In the genomic region with DNA sequence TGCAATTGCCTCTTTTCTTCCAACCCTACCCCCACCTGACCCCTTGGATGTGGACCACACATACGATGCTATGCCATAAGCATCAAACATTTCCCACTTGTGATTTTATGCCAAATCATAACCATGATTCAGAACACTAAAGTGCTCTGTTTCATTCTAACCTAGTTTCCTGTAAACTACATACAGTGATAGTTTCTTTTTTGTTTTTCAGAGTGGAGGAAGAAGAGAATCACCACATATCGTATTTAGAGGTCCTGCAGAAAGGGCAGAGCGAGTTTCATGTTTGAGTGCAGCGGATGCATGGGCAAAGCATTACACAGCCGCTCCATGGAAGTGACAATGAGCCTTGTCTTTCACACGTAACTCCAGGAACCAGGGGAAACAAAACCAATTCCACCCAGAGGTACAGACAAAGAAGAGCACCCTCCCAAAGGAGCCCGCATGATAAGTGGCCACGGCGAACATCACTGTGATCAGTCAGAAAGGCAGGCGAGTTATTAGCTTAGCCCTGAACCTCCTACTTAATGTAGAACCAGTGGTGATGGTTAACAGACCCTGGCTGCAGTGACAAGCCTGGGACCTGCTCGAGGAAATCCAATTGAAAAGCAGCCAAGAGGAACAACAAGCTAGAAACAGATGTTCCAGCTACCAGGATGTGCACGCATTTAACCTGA, we compare ENCODE assay signal across 9 cellular contexts.
DNase-seq lines count a peak whose midpoint lies in the region; ATAC-seq and TF ChIP-seq lines count a peak whose summit lies in the region.
"Had no signal": no experiment of that assay in that cellular context is flagged by ENCODE, and none has a peak within 500 bp of the region (broad histone marks: within the 10 kb centered on the region; RNA-seq: fewer than 3 reads in every experiment).

No MANE protein-coding gene starts in this region.

- H3K9me3 Mint-ChIP-seq in memory B cell (no peaks in the 10 kb centered on the region), H9 (no peaks in the 10 kb centered on the region)

- H4K91ac ChIP-seq in H9 (ENCODE audit: insufficient read length, low read depth, low read length): no peak overlapping the region

- H4K5ac ChIP-seq in H9 (ENCODE audit: insufficient read length, low read depth, low read length): no peak overlapping the region

- no peaks in the 10 kb centered on the region for H3K27me3 ChIP-seq in H9 (ENCODE audit: insufficient read depth, low read length)

- no peak overlapping the region for H2BK5ac ChIP-seq in H9 (ENCODE audit: insufficient read length, low read length)

- peak; percentile 35 for DNase-seq in DMS 273 (lab: John Stamatoyannopoulos, UW; ENCODE audit: unreplicated experiment)
- DNase-seq in DMS 273 treated with DMSO at 0.1 percent for 48 hours (lab: John Stamatoyannopoulos, UW): no peak
- DNase-seq in NCI-H2171 treated with DMSO at 0.1 percent for 48 hours (lab: John Stamatoyannopoulos, UW): peak; percentile 51
- no peak for DNase-seq in memory B cell (ENCODE audit: low spot score in 2 of 2)
- DNase-seq in H9: no peak
- no peak for DNase-seq in DMS153 (lab: John Stamatoyannopoulos, UW)
- no peak for DNase-seq in Right ventricle myocardium inferior (ENCODE audit: missing footprints)

- H3K4me1 ChIP-seq in H9 (ENCODE audit: insufficient read depth, low read length): no peaks in the 10 kb centered on the region; the same call in 1 of the 2 replicates

- H3K18ac ChIP-seq in H9 (ENCODE audit: insufficient read length, low read depth, low read length): no peak overlapping the region

- no peaks in the 10 kb centered on the region for H3K36me3 Mint-ChIP-seq in memory B cell
- H3K36me3 Mint-ChIP-seq in H9 (ENCODE audit: insufficient read depth in 1 of 3, low read depth in 3 of 3): peaks cover 5 to 34% (median 28%) of the 10 kb centered on the region in 3 experiments; a peak in 6 of 7 replicates

- no peak overlapping the region for H3T11ph ChIP-seq in H9 (ENCODE audit: low read length)

- H3K79me2 ChIP-seq in H9 (ENCODE audit: insufficient read depth, low read length): no peaks in the 10 kb centered on the region; the same call in 1 of the 2 replicates

- H3K9ac ChIP-seq in H9 (ENCODE audit: extremely low read depth, insufficient read length, low read length): no peak overlapping the region

- no peak overlapping the region for H3K27ac ChIP-seq in H9 (ENCODE audit: insufficient read length, low read depth, low read length)
- H3K27ac ChIP-seq: 22Rv1 had no signal

- no CpG with 5 or more reads among the region's 12 CpGs for WGBS in H9 (ENCODE audit: extremely low coverage, insufficient read length, low lambda C conversion rate)

- no peak overlapping the region for H2BK120ac ChIP-seq in H9 (ENCODE audit: low read depth, low read length, poor library complexity, severe bottlenecking)

- H2AFZ ChIP-seq in H9 (ENCODE audit: low read length): no peak overlapping the region

- H4K8ac ChIP-seq in H9 (replicated peaks; ENCODE audit: insufficient read length, low read depth, low read length): no peak overlapping the region

- H3K4me3 Mint-ChIP-seq in memory B cell (peak overlapping the region; percentile 64), H9 (no peak overlapping the region)

- H2AK5ac ChIP-seq in H9 (ENCODE audit: insufficient read length, low read length): no peak overlapping the region

- H3K9me3 ChIP-seq in H9 (ENCODE audit: control insufficient read depth, low read depth, low read length): no peaks in the 10 kb centered on the region

- H3K4ac ChIP-seq in H9 (ENCODE audit: low read depth, low read length): no peak overlapping the region

- no peak overlapping the region for H2BK15ac ChIP-seq in H9 (ENCODE audit: low read depth, low read length)

- no peak overlapping the region for H3K27ac Mint-ChIP-seq in memory B cell
- H3K27ac Mint-ChIP-seq in H9: no peak overlapping the region

- no peak overlapping the region for H3K56ac ChIP-seq in H9 (ENCODE audit: insufficient read length, low read depth, low read length)

- no peak overlapping the region for H3K23ac ChIP-seq in H9 (ENCODE audit: insufficient read length, low read depth, low read length)

- no peak overlapping the region for H2BK12ac ChIP-seq in H9 (ENCODE audit: insufficient read length, low read depth, low read length)

- no peak for TF ChIP-seq CTCF in H9 (conservative IDR thresholded peaks at IDR 0.05)

- no peak overlapping the region for H3K14ac ChIP-seq in H9 (ENCODE audit: insufficient read depth, low read length)

- H3K27me3 Mint-ChIP-seq in memory B cell (peaks cover 11% of the 10 kb centered on the region), H9 (ENCODE audit: low read depth) (no peaks in the 10 kb centered on the region)

- H4K20me1 ChIP-seq in H9 (ENCODE audit: control insufficient read depth, insufficient read depth, insufficient read length): no peaks in the 10 kb centered on the region

- H2BK20ac ChIP-seq in H9 (ENCODE audit: low read depth, low read length, poor library complexity, severe bottlenecking): no peak overlapping the region

- no peaks in the 10 kb centered on the region for H3K23me2 ChIP-seq in H9 (ENCODE audit: insufficient read length, low read depth, low read length, poor library complexity, severe bottlenecking)

- peak; percentile 77 for ATAC-seq in GM21737 (IDR thresholded peaks at IDR 0.05; ENCODE audit: unreplicated experiment)
- ATAC-seq in memory B cell (ENCODE audit: low read depth): peak; percentile 37
- no peak for ATAC-seq in Right ventricle myocardium inferior

- intact Hi-C loops in Right ventricle myocardium inferior (cut with DNase I): no loop called here

- H3K4me2 ChIP-seq in H9 (ENCODE audit: insufficient read depth, insufficient read length, low read length): no peak overlapping the region

- H3K79me1 ChIP-seq in H9 (ENCODE audit: insufficient read depth, low read depth, low read length, poor library complexity, severe bottlenecking): no peaks in the 10 kb centered on the region

- H3K4me1 Mint-ChIP-seq in memory B cell (peaks cover 8% of the 10 kb centered on the region), H9 (peaks cover 4 to 6% of the 10 kb centered on the region in 2 experiments; a peak in 3 of 4 replicates)

Comparison
In these comparisons a context has a peak if more than half of its experiments do, and no peak if none do; other contexts are left out.
1. DNase-seq: peak in DMS 273 (single experiment) and NCI-H2171 treated with DMSO at 0.1 percent for 48 hours (single experiment); none in DMS 273 treated with DMSO at 0.1 percent for 48 hours (single experiment), memory B cell (0 of 2), H9 (single experiment), DMS153 (single experiment) and Right ventricle myocardium inferior (single experiment).